In the genomic region with DNA sequence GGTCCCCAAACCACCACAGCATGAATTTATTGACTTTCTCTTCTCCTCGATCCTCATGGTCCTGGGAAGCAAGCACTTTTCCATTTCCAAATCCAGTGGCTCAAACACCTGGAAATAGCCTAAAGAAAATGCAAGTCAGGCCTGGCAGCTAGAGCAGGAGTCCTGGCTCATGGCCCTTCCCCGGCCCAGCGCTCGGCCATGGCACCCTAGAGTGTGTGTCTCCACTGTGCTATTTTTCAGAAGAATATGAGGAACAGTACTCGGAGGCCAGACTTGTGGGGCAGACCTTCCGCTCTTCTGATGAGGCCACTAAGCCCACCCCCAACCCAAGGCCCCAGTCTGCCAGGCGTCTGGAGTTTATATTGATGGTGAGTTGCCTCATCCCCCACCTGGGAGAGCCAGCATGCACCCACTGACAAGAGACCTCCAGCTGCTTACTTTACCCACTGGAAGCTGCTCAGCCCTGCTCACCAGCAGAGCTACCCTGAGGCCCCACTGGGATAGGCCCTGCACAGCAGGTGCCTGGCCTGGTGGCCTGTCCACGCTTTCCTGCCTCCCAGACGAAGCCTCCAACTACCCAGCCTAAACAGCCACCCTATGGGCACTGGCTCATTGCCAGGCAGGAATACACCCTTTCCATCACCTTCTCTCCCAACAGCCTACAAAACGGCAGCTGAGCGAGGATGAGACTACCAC, we compare ENCODE assay signal across 37 cellular contexts. TPM values are rescaled to one million over a fixed set of nuclear protein-coding genes. Genes with fewer than 3 reads are reported as not detected.
"Had no signal": no experiment of that assay in that cellular context is flagged by ENCODE, and none has a peak within 500 bp of the region (broad histone marks: within the 10 kb centered on the region; RNA-seq: fewer than 3 reads in every experiment).

No MANE protein-coding gene starts in this region.

- H3K27ac Mint-ChIP-seq: activated naive CD4-positive, alpha-beta T cell treated with anti-CD3 and anti-CD28 coated beads for 36 hours; activated naive CD4-positive, alpha-beta T cell treated with anti-CD3 and anti-CD28 coated beads, Interleukin-2, amount 10 ng/mL, durations not matched to agents 7 days and 5 days; activated naive CD4-positive, alpha-beta T cell treated with anti-CD3 and anti-CD28 coated beads, Interleukin-2, amount 50 U/mL, for 24 hours; activated naive CD4-positive, alpha-beta T cell treated with anti-CD3 and anti-CD28 coated beads, Interleukin-2, amount 50 U/mL, for 72 hours; activated naive CD8-positive, alpha-beta T cell; activated naive CD8-positive, alpha-beta T cell treated with anti-CD3 and anti-CD28 coated beads for 36 hours; activated naive CD8-positive, alpha-beta T cell treated with anti-CD3 and anti-CD28 coated beads, Interleukin-2, amount 10 ng/mL, durations not matched to agents 7 days and 5 days; activated naive CD8-positive, alpha-beta T cell treated with anti-CD3 and anti-CD28 coated beads, Interleukin-2, amount 50 U/mL, for 24 hours; activated T-cell treated with anti-CD3 and anti-CD28 coated beads, Interleukin-2, amount 50 U/mL, for 24 hours; activated T-cell treated with anti-CD3 and anti-CD28 coated beads, Interleukin-2, amount 50 U/mL, for 72 hours; activated T-helper 1 cell treated with anti-CD3 and anti-CD28 coated beads, Interleukin-12 subunit alpha, Interleukin-12 subunit beta, Interleukin-2, Interleukin-4 antibody, amounts not matched to agents 30 ng/mL and 10 ng/mL and 1 ng/mL, durations not matched to agents 14 hours and 24 hours and 36 hours; activated T-helper 17 cell treated with anti-CD3 and anti-CD28 coated beads, Interleukin-2, amount 50 U/mL, for 72 hours; activated T-helper 2 cell treated with anti-CD3 and anti-CD28 coated beads, Interferon-gamma antibody, Interleukin-2, Interleukin-4, amounts not matched to agents 10 μg/mL and 5 μg/mL and 100 μg/mL, durations not matched to agents 14 hours and 24 hours and 36 hours had no signal

- H3K9me3 ChIP-seq: adrenal gland, ascending aorta, body of pancreas, breast epithelium had no signal

- H3K4me3 ChIP-seq: adrenal gland, ascending aorta, body of pancreas, breast epithelium, cardiac muscle cell had no signal

- H3K4me1 Mint-ChIP-seq: activated naive CD4-positive, alpha-beta T cell treated with anti-CD3 and anti-CD28 coated beads, Interleukin-2, amount 50 U/mL, for 24 hours; activated naive CD8-positive, alpha-beta T cell treated with anti-CD3 and anti-CD28 coated beads, Interleukin-2, amount 10 ng/mL, durations not matched to agents 7 days and 5 days; activated T-helper 17 cell treated with anti-CD3 and anti-CD28 coated beads, Interleukin-2, amount 50 U/mL, for 72 hours had no signal

- ATAC-seq: activated naive CD4-positive, alpha-beta T cell treated with anti-CD3 and anti-CD28 coated beads, Interleukin-2, amount 50 U/mL, for 72 hours; activated naive CD8-positive, alpha-beta T cell treated with anti-CD3 and anti-CD28 coated beads, Interleukin-2, amount 50 U/mL, for 24 hours; activated T-cell treated with anti-CD3 and anti-CD28 coated beads, Interleukin-2, amount 50 U/mL, for 4 hours; activated T-cell treated with anti-CD3 and anti-CD28 coated beads, Interleukin-2, amount 50 U/mL, for 72 hours; activated T-helper 17 cell treated with anti-CD3 and anti-CD28 coated beads, Interleukin-2, amount 50 U/mL, for 72 hours; body of pancreas had no signal

- H3K36me3 ChIP-seq: adrenal gland, brain microvascular endothelial cell, breast epithelium, cardiac muscle cell had no signal

- H3K27me3 ChIP-seq: ascending aorta, body of pancreas, brain microvascular endothelial cell, cardiac muscle cell had no signal

- H3K4me1 ChIP-seq: adrenal gland, ascending aorta, body of pancreas, breast epithelium had no signal

- H3K27me3 Mint-ChIP-seq: central memory CD8-positive, alpha-beta T cell had no signal

- DNase-seq: activated effector memory CD4-positive, alpha-beta T cell treated with anti-CD3 and anti-CD28 coated beads, Interleukin-2, amount 50 U/mL, for 16 hours; activated effector memory CD4-positive, alpha-beta T cell treated with Interleukin-2 at 50 U/mL for 16 hours; activated gamma-delta T cell; activated gamma-delta T cell treated with Interleukin-2 at 50 U/mL for 16 hours; activated naive CD4-positive, alpha-beta T cell; activated naive CD4-positive, alpha-beta T cell treated with anti-CD3 and anti-CD28 coated beads for 36 hours; activated naive CD4-positive, alpha-beta T cell treated with anti-CD3 and anti-CD28 coated beads, Interleukin-2, amount 10 ng/mL, durations not matched to agents 7 days and 5 days; activated naive CD4-positive, alpha-beta T cell treated with Interleukin-2 at 50 U/mL for 16 hours; activated naive CD8-positive, alpha-beta T cell treated with anti-CD3 and anti-CD28 coated beads for 36 hours; activated naive CD8-positive, alpha-beta T cell treated with anti-CD3 and anti-CD28 coated beads, Interleukin-2, amount 10 ng/mL, durations not matched to agents 7 days and 5 days; activated naive CD8-positive, alpha-beta T cell treated with anti-CD3 and anti-CD28 coated beads, Interleukin-2, amount 50 U/mL, for 24 hours; activated T-cell treated with anti-CD3 and anti-CD28 coated beads, Interleukin-2, amount 50 U/mL, for 1 hour; activated T-cell treated with anti-CD3 and anti-CD28 coated beads, Interleukin-2, amount 50 U/mL, for 24 hours; activated T-cell treated with anti-CD3 and anti-CD28 coated beads, Interleukin-2, amount 50 U/mL, for 4 hours; activated T-cell treated with anti-CD3 and anti-CD28 coated beads, Interleukin-2, amount 50 U/mL, for 48 hours; activated T-cell treated with anti-CD3 and anti-CD28 coated beads, Interleukin-2, amount 50 U/mL, for 72 hours; adrenal gland; amniotic stem cell; amygdala; anterior cingulate cortex; aorta; body of pancreas; brain microvascular endothelial cell; caudate nucleus; central memory CD4-positive, alpha-beta T cell; cerebellar nuclear complex had no signal

- H3K36me3 Mint-ChIP-seq: activated naive CD4-positive, alpha-beta T cell treated with anti-CD3 and anti-CD28 coated beads, Interleukin-2, amount 10 ng/mL, durations not matched to agents 7 days and 5 days; activated naive CD4-positive, alpha-beta T cell treated with anti-CD3 and anti-CD28 coated beads, Interleukin-2, amount 50 U/mL, for 24 hours; activated naive CD4-positive, alpha-beta T cell treated with anti-CD3 and anti-CD28 coated beads, Interleukin-2, amount 50 U/mL, for 72 hours; activated naive CD8-positive, alpha-beta T cell; activated naive CD8-positive, alpha-beta T cell treated with anti-CD3 and anti-CD28 coated beads for 36 hours; activated naive CD8-positive, alpha-beta T cell treated with anti-CD3 and anti-CD28 coated beads, Interleukin-2, amount 10 ng/mL, durations not matched to agents 7 days and 5 days had no signal

- H3K27ac ChIP-seq: adrenal gland, ascending aorta, body of pancreas, brain microvascular endothelial cell, breast epithelium, cardiac muscle cell had no signal

- H3K4me3 Mint-ChIP-seq: activated naive CD4-positive, alpha-beta T cell treated with anti-CD3 and anti-CD28 coated beads for 36 hours; activated naive CD4-positive, alpha-beta T cell treated with anti-CD3 and anti-CD28 coated beads, Interleukin-2, amount 10 ng/mL, durations not matched to agents 7 days and 5 days; activated naive CD4-positive, alpha-beta T cell treated with anti-CD3 and anti-CD28 coated beads, Interleukin-2, amount 50 U/mL, for 24 hours; activated naive CD8-positive, alpha-beta T cell treated with anti-CD3 and anti-CD28 coated beads for 36 hours; activated naive CD8-positive, alpha-beta T cell treated with anti-CD3 and anti-CD28 coated beads, Interleukin-2, amount 10 ng/mL, durations not matched to agents 7 days and 5 days; activated naive CD8-positive, alpha-beta T cell treated with anti-CD3 and anti-CD28 coated beads, Interleukin-2, amount 50 U/mL, for 24 hours; activated T-cell treated with anti-CD3 and anti-CD28 coated beads, Interleukin-2, amount 50 U/mL, for 24 hours; activated T-cell treated with anti-CD3 and anti-CD28 coated beads, Interleukin-2, amount 50 U/mL, for 4 hours; activated T-cell treated with anti-CD3 and anti-CD28 coated beads, Interleukin-2, amount 50 U/mL, for 72 hours; activated T-helper 1 cell treated with anti-CD3 and anti-CD28 coated beads, Interleukin-12 subunit alpha, Interleukin-12 subunit beta, Interleukin-2, Interleukin-4 antibody, amounts not matched to agents 30 ng/mL and 10 ng/mL and 1 ng/mL, durations not matched to agents 14 hours and 24 hours and 36 hours; activated T-helper 17 cell treated with anti-CD3 and anti-CD28 coated beads, Interleukin-2, amount 50 U/mL, for 72 hours; central memory CD8-positive, alpha-beta T cell had no signal

RNA-seq across cellular contexts. Expression of gene RTL5, which starts 2.3 kb away (rescaled TPM):
- total RNA-seq: bronchial epithelial cell had no signal
